1 cellular context compared by ENCODE assay signal in genomic region chr19:9721861-9722260, GRCh38.
TF ChIP-seq lines count a peak whose summit lies in the region.

No MANE protein-coding gene starts in this region.

TF ChIP-seq in H1, 55 proteins besides CTCF, POLR2A, EP300 and RAD21:
- TF ChIP-seq RFX5 (IDR thresholded peaks at IDR 0.05; ENCODE audit: borderline replicate concordance, low read depth, low read length), result no peak
- no peak for TF ChIP-seq CREB1 (IDR thresholded peaks at IDR 0.05)
- no peak for TF ChIP-seq CTBP2 (IDR thresholded peaks at IDR 0.05; ENCODE audit: borderline replicate concordance, insufficient read depth, insufficient read length, low read length)
